ENCODE assay signal across 8 cellular contexts in genomic region chr18:7566587-7567486, GRCh38. TPM values are rescaled to one million over a fixed set of nuclear protein-coding genes. Genes with fewer than 3 reads are reported as not detected.
DNase-seq lines count a peak whose midpoint lies in the region; ATAC-seq and TF ChIP-seq lines count a peak whose summit lies in the region.

Gene PTPRM, plus strand, starts transcription at chr18:7567316. Its CDS starts 503 bp downstream, at chr18:7567819.

- no peaks in the 10 kb centered on the region for H3K36me3 ChIP-seq in liver (ENCODE audit: control insufficient read depth in 4 of 4, insufficient read depth in 3 of 4, low read depth in 1 of 4, low read length in 3 of 4)

- H3K27ac ChIP-seq in liver (ENCODE audit: low read depth in 1 of 2, low read length in 2 of 2): peak within 1 kb of the TSS; percentile 92 to 94

- H3K9me3 ChIP-seq in liver (ENCODE audit: control insufficient read depth in 4 of 4, low read length in 3 of 4): no peaks in the 10 kb centered on the region

- TF ChIP-seq RAD21 in liver (IDR thresholded peaks at IDR 0.05): no peak

- H3K4me3 ChIP-seq in liver (ENCODE audit: low read depth in 1 of 3, low read length in 3 of 3): peak within 1 kb of the TSS; percentile 84 to 97 (median 87)

- DNase-seq in NCI-H1417 (lab: John Stamatoyannopoulos, UW) (peak; percentile 66 to 85 (median 74)), NCI-H1417 treated with DMSO at 0.1 percent for 48 hours (lab: John Stamatoyannopoulos, UW) (no peak), NCI-H1105 treated with DMSO at 0.1 percent for 48 hours (lab: John Stamatoyannopoulos, UW) (peak; percentile 34)
- peak; percentile 43 to 53 for DNase-seq in activated CD4-positive, alpha-beta T cell treated with anti-CD3 and anti-CD28 coated beads, Interleukin-2, amount 50 U/mL, for 48 hours
- peak; percentile 7 for DNase-seq in effector CD4-positive, alpha-beta T cell
- DNase-seq in stimulated activated CD4-positive, alpha-beta T cell treated with anti-CD3 and anti-CD28 coated beads, Interleukin-1b, Interleukin-23, amount 100 ng/mL, for 48 hours: peak; percentile 41

- WGBS in liver: under 1% methylated on average over 138 of the region's 138 CpGs

- peak within 1 kb of the TSS; percentile 63 to 77 for H3K9ac ChIP-seq in liver (ENCODE audit: low read depth in 1 of 2, low read length in 2 of 2)

- peak; percentile 68 for TF ChIP-seq CTCF in liver (IDR thresholded peaks at IDR 0.05; ENCODE audit: low read depth, low read length, missing input control)

- H3K27me3 ChIP-seq in liver (ENCODE audit: control insufficient read depth in 4 of 4, insufficient read depth in 4 of 4, low read length in 3 of 4): no peaks in the 10 kb centered on the region

- H3K4me1 ChIP-seq in liver (ENCODE audit: control insufficient read depth in 4 of 4, insufficient read depth in 4 of 4, low read length in 3 of 4): peaks cover 12 to 19% (median 14%) of the 10 kb centered on the region in 4 donors

- ATAC-seq in HG02642 (IDR thresholded peaks at IDR 0.05; ENCODE audit: poor library complexity, unreplicated experiment): peak; percentile 97

TF ChIP-seq in liver, 16 proteins besides CTCF, POLR2A, EP300 and RAD21:
- no peak for TF ChIP-seq GABPA (IDR thresholded peaks at IDR 0.05 in 1 of 2, conservative IDR thresholded peaks at IDR 0.05 in 1 of 2)

RNA-seq across cellular contexts. Expression of gene PTPRM, which starts in this region (rescaled TPM):
- total RNA-seq in liver: 10 to 100 TPM; 14.7 to 23.0 TPM
- polyA plus RNA-seq in liver: 10 to 100 TPM in 1 of 2 donors, 1 to 10 TPM in 1; 9.2 to 10.6 TPM
